In genomic region chrX:21662761-21663160, GRCh38 we compare ENCODE assay signal across 25 cellular contexts. TPM values are rescaled to one million over a fixed set of nuclear protein-coding genes. Genes with fewer than 3 reads are reported as not detected.
A peak's percentile ranks its signal among the peaks of the same experiment; 100 is the strongest.
DNase-seq lines count a peak whose midpoint lies in the region; ATAC-seq and TF ChIP-seq lines count a peak whose summit lies in the region.
"Had no signal": no experiment of that assay in that cellular context is flagged by ENCODE, and none has a peak within 500 bp of the region (broad histone marks: within the 10 kb centered on the region; RNA-seq: fewer than 3 reads in every experiment).

No MANE protein-coding gene starts in this region.

- no peak for ATAC-seq in Right ventricle myocardium superior (ENCODE audit: poor library complexity)
- peak; percentile 62 to 69 for ATAC-seq in gastrocnemius medialis
- ATAC-seq: GM12878 had no signal

- no peak overlapping the region for H3K4me3 ChIP-seq in left ventricle myocardium inferior
- H3K4me3 ChIP-seq in gastrocnemius medialis, result no peak overlapping the region
- H3K4me3 ChIP-seq: BLaER1, GM12878 had no signal

- DNase-seq in left ventricle myocardium inferior (no peak), Right ventricle myocardium superior (no peak), gastrocnemius medialis (no peak), NCI-H510A treated with DMSO at 0.1 percent for 48 hours (lab: John Stamatoyannopoulos, UW) (no peak), GM19238 (ENCODE audit: insufficient read length, low spot score) (no peak)
- DNase-seq: 8988T; ACHN; BE2C; C1 segment of cervical spinal cord; CD4-positive, alpha-beta memory T cell; CD4-positive, CD25-positive, alpha-beta regulatory T cell; CD8-positive, alpha-beta memory T cell; COR-L47; DMS 273 treated with DMSO at 0.1 percent for 48 hours; DMS153; DMS53; DMS79; DND-41; EL; GDM1 had no signal

- H3K4me1 ChIP-seq in left ventricle myocardium inferior (no peaks in the 10 kb centered on the region), gastrocnemius medialis (peaks cover 0 to 30% of the 10 kb centered on the region in 2 donors)
- H3K4me1 ChIP-seq: BE2C, BLaER1 had no signal

- H3K36me3 ChIP-seq in left ventricle myocardium inferior (no peaks in the 10 kb centered on the region), gastrocnemius medialis (no peaks in the 10 kb centered on the region)
- H3K36me3 ChIP-seq: BE2C, BLaER1 had no signal

- intact Hi-C loops in left ventricle myocardium inferior (cut with micrococcal nuclease) (no loop called here), Right ventricle myocardium superior (cut with DNase I) (no loop called here), gastrocnemius medialis (cut with DNase I; ENCODE audit: low total_unique reads) (loop anchor here (5.0 kb wide), 2 partner anchors 50 to 95 kb away; partner anchors contain the start of gene SMPX)

- TF ChIP-seq POLR2A in gastrocnemius medialis (IDR thresholded peaks at IDR 0.05), result no peak

- no peak for TF ChIP-seq CTCF in left ventricle myocardium inferior (IDR thresholded peaks at IDR 0.05; ENCODE audit: borderline replicate concordance)
- TF ChIP-seq CTCF in gastrocnemius medialis (IDR thresholded peaks at IDR 0.05 in 4 of 5, conservative IDR thresholded peaks at IDR 0.05 in 1 of 5), result no peak

- in situ Hi-C loops in gastrocnemius medialis (cut with MboI; ENCODE audit: low sequenced_read_pairs in 4 of 4), result no loop called here

- H3K27me3 ChIP-seq in left ventricle myocardium inferior (ENCODE audit: low read depth) (peaks cover 11% of the 10 kb centered on the region), gastrocnemius medialis (no peaks in the 10 kb centered on the region)
- H3K27me3 ChIP-seq: BE2C, BLaER1 had no signal

- peak overlapping the region; percentile 61 for H3K27ac ChIP-seq in left ventricle myocardium inferior (replicated peaks)
- H3K27ac ChIP-seq in gastrocnemius medialis, result peak overlapping the region; percentile 92 to 95 (median 93)
- H3K27ac ChIP-seq: BLaER1 had no signal

- H3K9me3 ChIP-seq in left ventricle myocardium inferior (replicated peaks), result no peaks in the 10 kb centered on the region
- no peaks in the 10 kb centered on the region for H3K9me3 ChIP-seq in gastrocnemius medialis
- H3K9me3 ChIP-seq: BE2C had no signal

RNA-seq across cellular contexts. Expression of gene KLHL34, which starts 4.6 kb away (rescaled TPM):
- 4.7 TPM for total RNA-seq in left ventricle myocardium inferior
- 4.2 TPM for total RNA-seq in Right ventricle myocardium superior
- 1 to 10 TPM; 2.2 to 6.2 (median 3.4) TPM for total RNA-seq in gastrocnemius medialis
- total RNA-seq: A673, Daoy, G401, GM12878 had no signal
